ENCODE assay signal across 8 cellular contexts in the genomic region with DNA sequence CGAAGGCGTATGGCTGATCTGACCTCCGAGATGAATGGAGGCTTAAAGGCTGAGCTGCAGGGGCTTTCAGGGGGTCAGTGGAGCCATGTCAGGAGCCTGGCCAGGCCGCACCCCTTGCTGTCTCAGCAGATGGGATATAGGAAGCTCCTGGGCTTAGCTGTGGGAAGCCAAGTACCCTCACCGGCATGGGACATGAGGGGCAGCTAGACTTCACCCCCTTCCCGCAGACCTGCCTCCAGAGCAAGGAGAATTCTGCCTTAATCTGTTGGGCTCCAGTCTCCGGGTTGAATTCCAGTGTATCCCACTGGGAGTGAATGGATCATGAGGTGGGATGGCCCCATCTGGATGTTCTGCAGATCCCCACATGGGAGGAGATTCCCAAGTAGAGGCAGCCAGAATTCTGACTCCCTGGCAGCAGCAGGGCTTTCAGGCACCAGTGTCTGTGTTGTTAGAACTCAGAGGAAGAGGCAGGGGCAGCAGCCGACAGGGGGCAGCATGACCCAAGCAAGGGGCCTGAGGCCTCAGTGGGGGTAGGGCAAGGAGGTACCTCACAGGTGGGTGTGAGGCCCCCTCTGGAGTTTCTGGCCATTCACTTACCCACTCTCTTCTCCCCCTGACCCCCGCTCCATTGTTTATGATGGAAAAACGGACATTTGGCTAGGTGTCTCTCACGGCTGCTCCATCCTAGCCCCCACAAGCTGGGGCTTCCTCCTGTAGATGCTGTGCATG. TPM values are rescaled to one million over a fixed set of nuclear protein-coding genes. Genes with fewer than 3 reads are reported as not detected.
DNase-seq lines count a peak whose midpoint lies in the region; ATAC-seq and TF ChIP-seq lines count a peak whose summit lies in the region.

No MANE protein-coding gene starts in this region.

- no peak overlapping the region for H3K27ac ChIP-seq in CD4-positive, alpha-beta memory T cell (ENCODE audit: low read depth, low read length)
- H3K27ac ChIP-seq in WERI-Rb-1: no peak overlapping the region

- H3K27ac Mint-ChIP-seq in CD4-positive, alpha-beta memory T cell: peak overlapping the region in 4 of 7 donors; percentile 13 to 86 (median 50)
- no peak overlapping the region for H3K27ac Mint-ChIP-seq in brain

- no peaks in the 10 kb centered on the region for H3K9me3 Mint-ChIP-seq in CD4-positive, alpha-beta memory T cell
- no peaks in the 10 kb centered on the region for H3K9me3 Mint-ChIP-seq in brain

- H3K36me3 Mint-ChIP-seq in CD4-positive, alpha-beta memory T cell: peaks cover 19 to 42% of the 10 kb centered on the region in 2 donors
- H3K36me3 Mint-ChIP-seq in brain: peaks cover 28% of the 10 kb centered on the region

- no peak overlapping the region for H3K4me3 Mint-ChIP-seq in CD4-positive, alpha-beta memory T cell
- H3K4me3 Mint-ChIP-seq in brain: no peak overlapping the region

- intact Hi-C loops in CD4-positive, alpha-beta memory T cell (cut with micrococcal nuclease): loop anchor here (1.0 kb wide), 3 partner anchors 29 to 316 kb away; no protein-coding TSS in a partner anchor

- POLR2A ChIA-PET in CD4-positive, alpha-beta memory T cell (lab: Charles Lee; ENCODE audit: partially characterized antibody): interaction anchor here (1.2 to 3.3 kb wide), 4 partner anchors 28 to 160 kb away, joined by 3 to 12 read pairs (median 6); a partner anchor contains a TSS

- H3K27me3 Mint-ChIP-seq in CD4-positive, alpha-beta memory T cell: no peaks in the 10 kb centered on the region
- H3K27me3 Mint-ChIP-seq in brain: no peaks in the 10 kb centered on the region

- peaks cover 15% of the 10 kb centered on the region for H3K4me1 ChIP-seq in CD4-positive, alpha-beta memory T cell (ENCODE audit: insufficient read depth, low read length)

- peaks cover 4 to 9% (median 6%) of the 10 kb centered on the region in 4 donors for H3K4me1 Mint-ChIP-seq in CD4-positive, alpha-beta memory T cell
- H3K4me1 Mint-ChIP-seq in brain: peaks cover 8% of the 10 kb centered on the region

- no peak overlapping the region for H3K4me3 ChIP-seq in CD4-positive, alpha-beta memory T cell (ENCODE audit: low read length in 2 of 2)
- no peak overlapping the region for H3K4me3 ChIP-seq in WERI-Rb-1 (ENCODE audit: low read depth, low read length)

- TF ChIP-seq CTCF in WERI-Rb-1 (IDR thresholded peaks at IDR 0.05; ENCODE audit: low read depth, low read length) (peak; percentile 92), brain (conservative IDR thresholded peaks at IDR 0.05) (peak; percentile 43 to 62)

- ATAC-seq in GM18858 (IDR thresholded peaks at IDR 0.05; ENCODE audit: unreplicated experiment) (no peak), GM18907 (IDR thresholded peaks at IDR 0.05; ENCODE audit: unreplicated experiment) (no peak)

- peaks cover 20% of the 10 kb centered on the region for H3K36me3 ChIP-seq in CD4-positive, alpha-beta memory T cell (ENCODE audit: insufficient read depth, low read length)
- peaks cover 3% of the 10 kb centered on the region; the same call in 1 of the 2 replicates for H3K36me3 ChIP-seq in WERI-Rb-1

- CTCF ChIA-PET in CD4-positive, alpha-beta memory T cell (lab: Charles Lee; ENCODE audit: partially characterized antibody): interaction anchor here (1.1 to 11.5 kb wide), 6 partner anchors 29 to 246 kb away, joined by 3 to 147 read pairs (median 5); a partner anchor contains a TSS

- no peaks in the 10 kb centered on the region for H3K9me3 ChIP-seq in CD4-positive, alpha-beta memory T cell (ENCODE audit: control insufficient read depth in 1 of 2, low read length in 2 of 2)
- H3K9me3 ChIP-seq in WERI-Rb-1 (ENCODE audit: severe bottlenecking): no peaks in the 10 kb centered on the region

- H3K27me3 ChIP-seq in CD4-positive, alpha-beta memory T cell (ENCODE audit: insufficient read depth, low read length): no peaks in the 10 kb centered on the region
- H3K27me3 ChIP-seq in WERI-Rb-1 (ENCODE audit: insufficient read depth, low read depth, severe bottlenecking): no peaks in the 10 kb centered on the region

- DNase-seq in CD4-positive, alpha-beta memory T cell: peak; percentile 53 to 67 (median 60)
- DNase-seq in HuH-7 (ENCODE audit: low spot score): peak; percentile 77
- peak; percentile 85 for DNase-seq in WERI-Rb-1
- peak; percentile 44 to 69 for DNase-seq in lung microvascular endothelial cell (ENCODE audit: low read depth in 2 of 2)
- peak; percentile 62 for DNase-seq in stimulated activated CD8-positive, alpha-beta memory T cell treated with anti-CD3 and anti-CD28 coated beads, Interleukin-4, amount 100 ng/mL, for 24 hours (ENCODE audit: low read depth)

RNA-seq across cellular contexts. Expression of a gene that starts 19.1 kb away (rescaled TPM):
- 10 to 100 TPM; 25.6 to 38.5 TPM for total RNA-seq in CD4-positive, alpha-beta memory T cell
- polyA plus RNA-seq in CD4-positive, alpha-beta memory T cell: 100 to 1,000 TPM; 113 to 136 TPM
- 92.2 TPM for polyA plus RNA-seq in brain (ENCODE audit: insufficient read depth, low read depth, low replicate concordance)
- total RNA-seq in lung microvascular endothelial cell: 23.4 and 69.5 TPM in 2 replicates

RNA-seq across cellular contexts. Expression of a gene that starts 27.4 kb away (rescaled TPM):
- 1 to 10 TPM; 1.5 to 1.6 TPM for total RNA-seq in CD4-positive, alpha-beta memory T cell
- not detected for polyA plus RNA-seq in CD4-positive, alpha-beta memory T cell
- 1.8 TPM for polyA plus RNA-seq in brain (ENCODE audit: insufficient read depth, low read depth, low replicate concordance)
- total RNA-seq in lung microvascular endothelial cell: not detected in 2 replicates

RNA-seq across cellular contexts. Expression of a gene that starts 36.5 kb away (rescaled TPM):
- total RNA-seq in CD4-positive, alpha-beta memory T cell: 10 to 100 TPM; 29.8 to 33.2 TPM
- polyA plus RNA-seq in CD4-positive, alpha-beta memory T cell: 10 to 100 TPM; 10.1 to 11.2 TPM
- polyA plus RNA-seq in brain (ENCODE audit: insufficient read depth, low read depth, low replicate concordance): 14.6 TPM
- 6.1 and 10.1 TPM in 2 replicates for total RNA-seq in lung microvascular endothelial cell

RNA-seq across cellular contexts. Expression of a gene that starts 36.8 kb away (rescaled TPM):
- total RNA-seq in CD4-positive, alpha-beta memory T cell: 10 to 100 TPM; 33.0 to 33.4 TPM
- polyA plus RNA-seq in CD4-positive, alpha-beta memory T cell: 10 to 100 TPM; 20.8 to 24.3 TPM
- 33.3 TPM for polyA plus RNA-seq in brain (ENCODE audit: insufficient read depth, low read depth, low replicate concordance)
- total RNA-seq in lung microvascular endothelial cell: 50.3 and 63.5 TPM in 2 replicates

Comparison
In these comparisons a context has a peak if more than half of its experiments do, and no peak if none do; other contexts are left out.
1. H3K27ac Mint-ChIP-seq: peak in CD4-positive, alpha-beta memory T cell (4 of 7); none in brain (0 of 5).
2. Peak in every context shown above with its lines, with median percentiles within 50 percentile points of each other: DNase-seq.